In genomic region chr6:105573138-105573537, GRCh38 we compare ENCODE assay signal across 24 cellular contexts.
"Had no signal": no experiment of that assay in that cellular context is flagged by ENCODE, and none has a peak within 500 bp of the region (broad histone marks: within the 10 kb centered on the region; RNA-seq: fewer than 3 reads in every experiment).

No MANE protein-coding gene starts in this region.

- H3K27ac Mint-ChIP-seq: activated CD4-positive, alpha-beta T cell treated with anti-CD3 and anti-CD28 coated beads for 36 hours; activated naive CD8-positive, alpha-beta T cell treated with anti-CD3 and anti-CD28 coated beads for 36 hours; effector memory CD8-positive, alpha-beta T cell; mesothelial cell of epicardium; naive thymus-derived CD8-positive, alpha-beta T cell; type B pancreatic cell; WTC11 had no signal

- H3K4me1 ChIP-seq: colonic mucosa, esophagus muscularis mucosa, left lung, sigmoid colon, spleen had no signal

- H3K4me3 ChIP-seq: colonic mucosa, dorsolateral prefrontal cortex, esophagus muscularis mucosa, left lung, lung, sigmoid colon, spleen, thoracic aorta had no signal

- H3K9me3 Mint-ChIP-seq: activated naive CD8-positive, alpha-beta T cell treated with anti-CD3 and anti-CD28 coated beads for 36 hours; effector memory CD8-positive, alpha-beta T cell; mesothelial cell of epicardium; naive thymus-derived CD8-positive, alpha-beta T cell; type B pancreatic cell; WTC11 had no signal

- H3K36me3 ChIP-seq: colonic mucosa, esophagus muscularis mucosa, left lung, sigmoid colon, spleen, thoracic aorta had no signal

- H3K4me1 Mint-ChIP-seq: activated CD4-positive, alpha-beta T cell treated with anti-CD3 and anti-CD28 coated beads for 36 hours; activated naive CD8-positive, alpha-beta T cell treated with anti-CD3 and anti-CD28 coated beads for 36 hours; naive thymus-derived CD8-positive, alpha-beta T cell; WTC11 had no signal

- ATAC-seq: activated CD4-positive, alpha-beta T cell treated with anti-CD3 and anti-CD28 coated beads for 36 hours; effector memory CD8-positive, alpha-beta T cell; left lung; naive thymus-derived CD8-positive, alpha-beta T cell; WTC11 had no signal

- H3K27me3 ChIP-seq: colonic mucosa, dorsolateral prefrontal cortex, esophagus muscularis mucosa, left lung, sigmoid colon, spleen had no signal

- H3K4me3 Mint-ChIP-seq: activated CD4-positive, alpha-beta T cell treated with anti-CD3 and anti-CD28 coated beads for 36 hours; activated naive CD8-positive, alpha-beta T cell treated with anti-CD3 and anti-CD28 coated beads for 36 hours; effector memory CD8-positive, alpha-beta T cell; mesothelial cell of epicardium; naive thymus-derived CD8-positive, alpha-beta T cell; type B pancreatic cell; WTC11 had no signal

- DNase-seq: activated CD4-positive, alpha-beta T cell treated with anti-CD3 and anti-CD28 coated beads for 36 hours; activated CD4-positive, alpha-beta T cell treated with anti-CD3 and anti-CD28 coated beads, Interleukin-2, amount 50 U/mL, for 4 hours; activated CD8-positive, alpha-beta memory T cell treated with anti-CD3 and anti-CD28 coated beads, Interleukin-2, amount 50 U/mL, for 48 hours; activated naive CD4-positive, alpha-beta T cell treated with Interleukin-2 at 50 U/mL for 16 hours; activated naive CD8-positive, alpha-beta T cell treated with anti-CD3 and anti-CD28 coated beads for 36 hours; activated T-cell treated with anti-CD3 and anti-CD28 coated beads, Interleukin-2, amount 50 U/mL, for 48 hours; colonic mucosa; dorsolateral prefrontal cortex; effector memory CD8-positive, alpha-beta T cell; kidney glomerular epithelial cell; left lung; naive thymus-derived CD8-positive, alpha-beta T cell; retina; sigmoid colon; spleen; stimulated activated CD4-positive, alpha-beta T cell treated with anti-CD3 and anti-CD28 coated beads, Interleukin-4, amount 100 ng/mL, for 1 hour; stimulated activated naive CD4-positive, alpha-beta T cell; T1000 had no signal

- H3K27ac ChIP-seq: colonic mucosa, dorsolateral prefrontal cortex, esophagus muscularis mucosa, left lung, sigmoid colon, spleen, thoracic aorta had no signal

- H3K27me3 Mint-ChIP-seq: effector memory CD8-positive, alpha-beta T cell had no signal

- H3K36me3 Mint-ChIP-seq: activated naive CD8-positive, alpha-beta T cell treated with anti-CD3 and anti-CD28 coated beads for 36 hours; mesothelial cell of epicardium; naive thymus-derived CD8-positive, alpha-beta T cell; type B pancreatic cell; WTC11 had no signal

- H3K9me3 ChIP-seq: colonic mucosa, esophagus muscularis mucosa, left lung, sigmoid colon, spleen, thoracic aorta had no signal
